In genomic region chr1:203217139-203217621, GRCh38 we compare ENCODE assay signal across 1 cellular context.
TF ChIP-seq lines count a peak whose summit lies in the region.

No MANE protein-coding gene starts in this region.

TF ChIP-seq in K562, 482 proteins besides CTCF, POLR2A, EP300 and RAD21:
- no peak for TF ChIP-seq MECOM (CRISPR knock-in tag; IDR thresholded peaks at IDR 0.05)
- no peak for TF ChIP-seq MLLT1 (IDR thresholded peaks at IDR 0.05)
